ENCODE assay signal across 16 cellular contexts in genomic region chr1:172887162-172887561, GRCh38.
DNase-seq lines count a peak whose midpoint lies in the region; FAIRE-seq and TF ChIP-seq lines count a peak whose summit lies in the region.
"Had no signal": no experiment of that assay in that cellular context is flagged by ENCODE, and none has a peak within 500 bp of the region (broad histone marks: within the 10 kb centered on the region; RNA-seq: fewer than 3 reads in every experiment).

No MANE protein-coding gene starts in this region.

- FAIRE-seq in small intestine (lab: Jason Lieb, UNC) = no peak
- FAIRE-seq: GM12892, GM19239 had no signal

- 65 to 75% (median 74%) methylated on average over 1 of the region's 1 CpG for WGBS in small intestine, 3 donors

- no peak overlapping the region for H3K4me3 Mint-ChIP-seq in Caco-2 (ENCODE audit: unreplicated experiment)
- H3K4me3 Mint-ChIP-seq: H9 had no signal

- H3K4me1 ChIP-seq in Caco-2 (peaks cover 37% of the 10 kb centered on the region), small intestine (ENCODE audit: control insufficient read depth in 2 of 2, insufficient read depth in 1 of 2, low read depth in 1 of 2, low read length in 1 of 2) (no peaks in the 10 kb centered on the region)

- H3K4me1 Mint-ChIP-seq in Caco-2 (ENCODE audit: low read depth, unreplicated experiment) = peaks cover 32% of the 10 kb centered on the region

- no peak overlapping the region for H3K4me3 ChIP-seq in Caco-2 (ENCODE audit: low read depth, low read length)
- H3K4me3 ChIP-seq in epithelial cell of esophagus (ENCODE audit: low read length) = no peak overlapping the region
- H3K4me3 ChIP-seq in small intestine (ENCODE audit: low read depth in 1 of 2, low read length in 2 of 2) = no peak overlapping the region

- H3K36me3 ChIP-seq in Caco-2 (ENCODE audit: control insufficient read depth, insufficient read depth, low read length) (no peaks in the 10 kb centered on the region), small intestine (ENCODE audit: control insufficient read depth in 2 of 2, insufficient read depth in 2 of 2, low read length in 2 of 2) (no peaks in the 10 kb centered on the region)

- H3K36me3 Mint-ChIP-seq in Caco-2 (ENCODE audit: insufficient read depth, unreplicated experiment) = peaks cover 7% of the 10 kb centered on the region

- DNase-seq in Caco-2 = peak in 1 of 2 experiments; percentile 12
- DNase-seq in LoVo (ENCODE audit: low spot score) = peak; percentile 68
- peak; percentile 32 for DNase-seq in epithelial cell of esophagus (ENCODE audit: low read depth)
- DNase-seq in small intestine = peak; percentile 82
- DNase-seq in central memory CD4-positive, alpha-beta T cell = no peak
- no peak for DNase-seq in NCI-H1436 (lab: John Stamatoyannopoulos, UW)
- no peak for DNase-seq in DMS79 treated with DMSO at 0.1 percent for 48 hours (lab: John Stamatoyannopoulos, UW)
- DNase-seq: Calu3, DMS 273 treated with DMSO at 0.1 percent for 48 hours, DND-41, GDM1, GOT3, H9, KG1 had no signal

- TF ChIP-seq CTCF in Caco-2 (IDR thresholded peaks at IDR 0.05; ENCODE audit: insufficient read depth in 1 of 2, low read depth in 1 of 2, low read length in 1 of 2, severe bottlenecking in 1 of 2, unreplicated experiment in 1 of 2) (no peak), epithelial cell of esophagus (IDR thresholded peaks at IDR 0.05; ENCODE audit: insufficient read depth, low read depth, low read length, missing control alignments) (no peak)

- H3K27ac Mint-ChIP-seq in Caco-2 (ENCODE audit: unreplicated experiment) = peak overlapping the region; percentile 36
- H3K27ac Mint-ChIP-seq: H9 had no signal

- H3K27ac ChIP-seq in small intestine (ENCODE audit: low read depth in 1 of 2, low read length in 1 of 2) = no peak overlapping the region

- intact Hi-C loops in Caco-2 (cut with micrococcal nuclease; ENCODE audit: unreplicated experiment) = loop anchor here (5.0 to 10.0 kb wide), 2 partner anchors 88 to 235 kb away; no protein-coding TSS in a partner anchor

- no peaks in the 10 kb centered on the region for H3K27me3 ChIP-seq in Caco-2 (replicated peaks; ENCODE audit: control insufficient read depth, insufficient read depth, low read length)
- no peaks in the 10 kb centered on the region for H3K27me3 ChIP-seq in small intestine (ENCODE audit: control insufficient read depth in 2 of 2, insufficient read depth in 2 of 2, low read length in 2 of 2)

- POLR2A ChIA-PET in Caco-2 (lab: Charles Lee) = no interaction called here

- H3K9me3 ChIP-seq in Caco-2 (peaks cover 5% of the 10 kb centered on the region), small intestine (ENCODE audit: control insufficient read depth, low read depth) (no peaks in the 10 kb centered on the region)

- no TSS peak for BruUV-seq in Caco-2 (replicated peaks; lab: Mats Ljungman, UMichigan)

- H3K9me3 Mint-ChIP-seq in Caco-2 (ENCODE audit: unreplicated experiment) = peaks cover 16% of the 10 kb centered on the region
- H3K9me3 Mint-ChIP-seq: H9 had no signal

- H3K27me3 Mint-ChIP-seq in Caco-2 (ENCODE audit: insufficient read depth, unreplicated experiment) = no peaks in the 10 kb centered on the region

- CTCF ChIA-PET in Caco-2 (lab: Charles Lee) = no interaction called here

Comparison
In these comparisons a context has a peak if more than half of its experiments do, and no peak if none do; other contexts are left out.
1. DNase-seq: peak in LoVo (single experiment), epithelial cell of esophagus (single experiment) and small intestine (single experiment); none in central memory CD4-positive, alpha-beta T cell (single experiment), NCI-H1436 (single experiment) and DMS79 treated with DMSO at 0.1 percent for 48 hours (single experiment).